In the genomic region with DNA sequence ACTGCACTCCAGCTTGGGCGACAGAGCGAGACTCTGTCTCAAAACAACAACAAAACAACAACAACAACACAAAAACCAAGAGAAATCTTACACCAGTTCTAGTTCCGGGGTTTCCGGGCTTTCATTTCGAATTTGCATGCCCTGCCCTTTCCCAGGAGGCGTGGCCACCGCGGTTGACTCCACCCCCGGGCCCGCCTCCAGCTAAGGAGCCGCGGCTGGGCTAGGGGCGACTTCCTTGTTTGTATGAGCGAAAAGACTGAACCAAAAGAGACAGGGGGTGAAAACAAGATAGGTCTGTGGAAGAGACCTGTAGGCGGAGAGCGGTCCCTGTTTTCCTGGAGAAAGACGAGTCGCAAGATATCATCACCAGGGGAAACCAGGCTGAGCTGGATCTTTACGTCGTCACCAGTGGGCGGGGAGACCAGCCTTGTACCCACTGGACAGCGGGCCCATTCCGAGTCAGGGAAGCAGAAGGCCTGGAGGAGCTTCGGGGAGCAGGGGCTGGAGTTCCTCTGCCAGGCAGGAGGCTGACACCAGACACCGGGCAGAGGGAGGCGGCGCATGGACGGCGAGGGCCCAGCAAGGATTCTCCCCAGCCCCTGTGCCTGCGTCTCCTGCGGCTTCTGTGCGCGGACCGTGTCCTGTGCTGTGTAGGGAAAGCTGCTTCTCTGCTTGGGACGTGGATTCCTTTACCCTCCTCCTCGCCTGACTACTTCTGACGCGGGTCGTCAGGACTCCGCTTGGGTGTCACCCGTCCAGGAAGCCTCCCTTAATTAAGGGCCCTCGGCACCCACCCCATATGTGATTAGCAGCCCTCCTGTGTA, we compare ENCODE assay signal across 8 cellular contexts. TPM values are rescaled to one million over a fixed set of nuclear protein-coding genes. Genes with fewer than 3 reads are reported as not detected.
DNase-seq lines count a peak whose midpoint lies in the region; ATAC-seq and TF ChIP-seq lines count a peak whose summit lies in the region.

No MANE protein-coding gene starts in this region.

- TF ChIP-seq POLR2A in uterus (IDR thresholded peaks at IDR 0.05): peak; percentile 96 to 98

- H3K4me3 ChIP-seq in GM12864 (ENCODE audit: low read depth, low read length): peak overlapping the region; percentile 53
- H3K4me3 ChIP-seq in right cardiac atrium (ENCODE audit: low read length): peak overlapping the region; percentile 72
- H3K4me3 ChIP-seq in uterus: peak overlapping the region; percentile 58 to 64

- H3K9me3 ChIP-seq in right cardiac atrium (ENCODE audit: control insufficient read depth, low read length) (no peaks in the 10 kb centered on the region), uterus (no peaks in the 10 kb centered on the region)

- DNase-seq in GM12864 (ENCODE audit: low read depth): peak; percentile 66
- peak; percentile 55 for DNase-seq in NCI-H1694 treated with DMSO at 0.1 percent for 48 hours (lab: John Stamatoyannopoulos, UW)
- DNase-seq in T-helper 2 cell: peak; percentile 80 to 94 (median 84)
- DNase-seq in anterior cingulate cortex (lab: John Stamatoyannopoulos, UW): peak; percentile 59 to 98 (median 93)
- DNase-seq in right cardiac atrium: peak; percentile 91 to 97 (median 95)
- peak; percentile 90 for DNase-seq in putamen (ENCODE audit: low spot score)
- DNase-seq in uterus: peak; percentile 90 to 95

- TF ChIP-seq CTCF in GM12864 (IDR thresholded peaks at IDR 0.05; ENCODE audit: low read depth, low read length, missing control alignments) (no peak), uterus (IDR thresholded peaks at IDR 0.05) (peak in 3 of 4 experiments; percentile 12 to 34 (median 15))

- H3K27ac ChIP-seq in right cardiac atrium (ENCODE audit: low read length): peak overlapping the region; percentile 96
- H3K27ac ChIP-seq in uterus: peak overlapping the region; percentile 97

- WGBS in right cardiac atrium: under 1% methylated on average over 42 of the region's 42 CpGs

- no peaks in the 10 kb centered on the region for H3K36me3 ChIP-seq in uterus

- intact Hi-C loops in right cardiac atrium (cut with DNase I): loop anchor here in 2 of 4 donors (2.0 kb wide), 2 partner anchors 18 to 20 kb away; no protein-coding TSS in a partner anchor
- intact Hi-C loops in uterus (cut with DNase I; ENCODE audit: low total_unique reads): no loop called here

- H3K27me3 ChIP-seq in right cardiac atrium (ENCODE audit: control insufficient read depth, insufficient read depth): no peaks in the 10 kb centered on the region
- H3K27me3 ChIP-seq in uterus: no peaks in the 10 kb centered on the region

- peak; percentile 75 for ATAC-seq in HG02852 (IDR thresholded peaks at IDR 0.05; ENCODE audit: unreplicated experiment)
- peak; percentile 92 to 93 for ATAC-seq in right cardiac atrium

- no peaks in the 10 kb centered on the region for H3K4me1 ChIP-seq in right cardiac atrium (ENCODE audit: control insufficient read depth, insufficient read depth, low read length)
- H3K4me1 ChIP-seq in uterus: no peaks in the 10 kb centered on the region

RNA-seq across cellular contexts. Expression of gene ARL4D, which starts 10.4 kb away (rescaled TPM):
- total RNA-seq in right cardiac atrium (10 to 100 TPM; 10.8 to 24.5 (median 18.0) TPM), uterus (10 to 100 TPM; 19.1 to 33.2 (median 25.7) TPM)
- 13.0 TPM for polyA plus RNA-seq in right cardiac atrium

Comparison
In these comparisons a context has a peak if more than half of its experiments do, and no peak if none do; other contexts are left out.
1. Peak in every context shown above with its lines: DNase-seq, ATAC-seq, H3K4me3 ChIP-seq and H3K27ac ChIP-seq.